In genomic region chr19:8085606-8086464, GRCh38 we compare ENCODE assay signal across 14 cellular contexts. TPM values are rescaled to one million over a fixed set of nuclear protein-coding genes. Genes with fewer than 3 reads are reported as not detected.
DNase-seq lines count a peak whose midpoint lies in the region; ATAC-seq and TF ChIP-seq lines count a peak whose summit lies in the region.
"Had no signal": no experiment of that assay in that cellular context is flagged by ENCODE, and none has a peak within 500 bp of the region (broad histone marks: within the 10 kb centered on the region; RNA-seq: fewer than 3 reads in every experiment).

No MANE protein-coding gene starts in this region.

- 34 to 43% methylated on average over 13 to 18 of the region's 20 CpGs for WGBS in body of pancreas, 2 donors

- peak overlapping the region; percentile 59 for H3K4me3 Mint-ChIP-seq in neural crest cell
- H3K4me3 Mint-ChIP-seq: T-helper 2 cell treated with Interferon-gamma antibody and Interleukin-4, amounts not matched to agents 5 μg/mL and 100 μg/mL, for 36 hours had no signal

- TF ChIP-seq CTCF in WERI-Rb-1 (IDR thresholded peaks at IDR 0.05; ENCODE audit: low read depth, low read length), result no peak
- TF ChIP-seq CTCF in neural crest cell (conservative IDR thresholded peaks at IDR 0.05), result no peak
- TF ChIP-seq CTCF in coronary artery (IDR thresholded peaks at IDR 0.05), result no peak
- no peak for TF ChIP-seq CTCF in body of pancreas (IDR thresholded peaks at IDR 0.05)

- peak overlapping the region; percentile 96 for H3K27ac Mint-ChIP-seq in neural crest cell (ENCODE audit: unreplicated experiment)
- H3K27ac Mint-ChIP-seq: T-helper 2 cell treated with Interferon-gamma antibody and Interleukin-4, amounts not matched to agents 5 μg/mL and 100 μg/mL, for 36 hours had no signal

- ATAC-seq in body of pancreas, result no peak
- ATAC-seq: sciatic nerve had no signal

- H3K9me3 Mint-ChIP-seq in neural crest cell, result no peaks in the 10 kb centered on the region
- H3K9me3 Mint-ChIP-seq: T-helper 2 cell treated with Interferon-gamma antibody and Interleukin-4, amounts not matched to agents 5 μg/mL and 100 μg/mL, for 36 hours had no signal

- H3K27me3 ChIP-seq in WERI-Rb-1 (ENCODE audit: insufficient read depth, low read depth, severe bottlenecking) (no peaks in the 10 kb centered on the region), body of pancreas (no peaks in the 10 kb centered on the region)

- H3K27ac ChIP-seq in WERI-Rb-1 (no peak overlapping the region), coronary artery (no peak overlapping the region), body of pancreas (no peak overlapping the region)

- H3K36me3 Mint-ChIP-seq in neural crest cell (ENCODE audit: low read depth), result no peaks in the 10 kb centered on the region

- intact Hi-C loops in body of pancreas (cut with DNase I), result no loop called here

- H3K9me3 ChIP-seq in WERI-Rb-1 (ENCODE audit: severe bottlenecking) (no peaks in the 10 kb centered on the region), body of pancreas (no peaks in the 10 kb centered on the region)

- no peaks in the 10 kb centered on the region for H3K27me3 Mint-ChIP-seq in neural crest cell (ENCODE audit: low read depth)

- DNase-seq in H4 (ENCODE audit: low spot score) (peak; percentile 57), NCI-H2196 treated with DMSO at 0.1 percent for 48 hours (lab: John Stamatoyannopoulos, UW; ENCODE audit: unreplicated experiment) (peak; percentile 30), WERI-Rb-1 (peak; percentile 26), neural crest cell (ENCODE audit: low read depth, low spot score) (peak; percentile 34), coronary artery (ENCODE audit: low spot score) (no peak), body of pancreas (no peak), amygdala (lab: John Stamatoyannopoulos, UW) (no peak), NCI-H2227 treated with DMSO at 0.1 percent for 48 hours (lab: John Stamatoyannopoulos, UW) (no peak)
- DNase-seq: KBM-7, NCI-H446 had no signal

- H3K4me1 Mint-ChIP-seq in neural crest cell, result peaks cover 10% of the 10 kb centered on the region

- no peaks in the 10 kb centered on the region for H3K4me1 ChIP-seq in body of pancreas

- H3K36me3 ChIP-seq in WERI-Rb-1 (peaks cover 19% of the 10 kb centered on the region), body of pancreas (replicated peaks in 1 of 2; ENCODE audit: insufficient read depth in 1 of 2, low read depth in 2 of 2) (no peaks in the 10 kb centered on the region)

- TF ChIP-seq POLR2A in body of pancreas (IDR thresholded peaks at IDR 0.05), result no peak

- no peak overlapping the region for H3K4me3 ChIP-seq in WERI-Rb-1 (ENCODE audit: low read depth, low read length)
- H3K4me3 ChIP-seq in coronary artery, result no peak overlapping the region
- no peak overlapping the region for H3K4me3 ChIP-seq in body of pancreas

RNA-seq across cellular contexts. Expression of gene CCL25, which starts 33.3 kb away (rescaled TPM):
- total RNA-seq in H4 (2014; rRNA removed; shearing (Covaris generic)), result not detected in 2 replicates
- not detected in 2 replicates for total RNA-seq in neural crest cell
- not detected for total RNA-seq in body of pancreas
- total RNA-seq: mononuclear cell, sciatic nerve, urinary bladder had no signal

Comparison
In these comparisons a context has a peak if more than half of its experiments do, and no peak if none do; other contexts are left out.
1. DNase-seq: peak in H4 (single experiment), NCI-H2196 treated with DMSO at 0.1 percent for 48 hours (single experiment), WERI-Rb-1 (single experiment) and neural crest cell (single experiment); none in coronary artery (single experiment), body of pancreas (0 of 4), amygdala (0 of 56) and NCI-H2227 treated with DMSO at 0.1 percent for 48 hours (single experiment).